ENCODE assay signal across 6 cellular contexts in the genomic region with DNA sequence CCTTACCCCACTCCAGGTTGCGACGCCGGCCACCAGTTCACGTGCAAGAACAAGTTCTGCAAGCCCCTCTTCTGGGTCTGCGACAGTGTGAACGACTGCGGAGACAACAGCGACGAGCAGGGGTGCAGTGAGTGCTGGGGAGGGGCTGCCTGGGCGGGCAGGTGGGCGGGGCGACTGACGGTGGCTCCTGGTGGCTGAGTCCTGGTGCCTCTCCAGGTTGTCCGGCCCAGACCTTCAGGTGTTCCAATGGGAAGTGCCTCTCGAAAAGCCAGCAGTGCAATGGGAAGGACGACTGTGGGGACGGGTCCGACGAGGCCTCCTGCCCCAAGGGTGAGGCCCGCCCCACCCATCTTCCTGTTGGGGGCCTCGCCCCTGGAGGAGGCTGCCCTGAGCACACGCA.
"Had no signal": no experiment of that assay in that cellular context is flagged by ENCODE, and none has a peak within 500 bp of the region (broad histone marks: within the 10 kb centered on the region; RNA-seq: fewer than 3 reads in every experiment).

No MANE protein-coding gene starts in this region.

- H3K27ac ChIP-seq: HL-60 had no signal

- H3K27ac Mint-ChIP-seq: H9 had no signal

- H3K27me3 Mint-ChIP-seq: IgD-negative memory B cell had no signal

- H3K4me3 Mint-ChIP-seq: H9, IgD-negative memory B cell had no signal

- H3K9me3 Mint-ChIP-seq: IgD-negative memory B cell had no signal

- H3K4me1 Mint-ChIP-seq: H9 had no signal

- DNase-seq: GOT3, H9, HCEC 1CT, KBM-7 had no signal
